21 cellular contexts compared by ENCODE assay signal in the genomic region with DNA sequence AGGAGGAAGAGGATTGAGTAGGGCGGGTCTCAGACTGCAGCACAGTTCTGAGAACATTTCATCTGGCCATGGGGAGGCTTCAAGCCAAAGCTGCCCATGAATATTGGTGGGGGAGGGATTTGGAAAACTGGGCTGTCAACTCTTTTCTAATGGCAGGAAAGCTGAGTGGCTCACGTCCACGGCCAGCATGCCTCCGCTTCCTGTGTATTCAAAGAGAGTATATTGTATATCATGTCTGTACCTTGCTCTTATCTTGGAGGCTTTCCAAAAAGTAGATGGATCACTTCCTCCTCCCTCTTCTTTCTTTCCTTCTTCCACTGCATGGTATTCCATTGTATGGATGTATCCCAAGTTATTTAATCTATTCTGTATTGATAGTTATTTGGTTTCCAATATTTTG. TPM values are rescaled to one million over a fixed set of nuclear protein-coding genes. Genes with fewer than 3 reads are reported as not detected.
DNase-seq lines count a peak whose midpoint lies in the region; ATAC-seq, FAIRE-seq and TF ChIP-seq lines count a peak whose summit lies in the region.
"Had no signal": no experiment of that assay in that cellular context is flagged by ENCODE, and none has a peak within 500 bp of the region (broad histone marks: within the 10 kb centered on the region; RNA-seq: fewer than 3 reads in every experiment).

No MANE protein-coding gene starts in this region.

- DNase-seq in DMS153 treated with DMSO at 0.1 percent for 48 hours (lab: John Stamatoyannopoulos, UW; ENCODE audit: unreplicated experiment) (peak; percentile 2), DMS153 (lab: John Stamatoyannopoulos, UW) (no peak), NCI-H2029 (lab: John Stamatoyannopoulos, UW) (peak; percentile 7), bronchial epithelial cell (ENCODE audit: low read depth) (peak; percentile 1), neural progenitor cell (ENCODE audit: low spot score) (no peak), NCI-H1694 (lab: John Stamatoyannopoulos, UW) (no peak), mesothelial cell of epicardium (ENCODE audit: low spot score in 2 of 2, unreplicated experiment in 2 of 2) (no peak)
- DNase-seq: CD4-positive, alpha-beta memory T cell; DMS53; EL had no signal

- no peak for FAIRE-seq in bronchial epithelial cell (lab: Jason Lieb, UNC)
- FAIRE-seq: A549, GM12878, GM19239, H1 had no signal

- no peaks in the 10 kb centered on the region for H4K20me1 ChIP-seq in neural progenitor cell (ENCODE audit: low read depth)
- H4K20me1 ChIP-seq: BLaER1 had no signal

- H3K4me1 Mint-ChIP-seq in neural progenitor cell (peaks cover 56% of the 10 kb centered on the region), mesothelial cell of epicardium (peaks cover 3% of the 10 kb centered on the region)
- H3K4me1 Mint-ChIP-seq: CD4-positive, alpha-beta memory T cell had no signal

- ATAC-seq in gastroesophageal sphincter = no peak
- ATAC-seq: A549, GM12878 had no signal

- H3K36me3 ChIP-seq in bronchial epithelial cell (ENCODE audit: control insufficient read depth, insufficient read depth, low read length) = no peaks in the 10 kb centered on the region
- no peaks in the 10 kb centered on the region for H3K36me3 ChIP-seq in neural progenitor cell
- no peaks in the 10 kb centered on the region for H3K36me3 ChIP-seq in gastroesophageal sphincter
- H3K36me3 ChIP-seq: BLaER1, HAP-1 had no signal

- TF ChIP-seq EP300 in gastroesophageal sphincter (IDR thresholded peaks at IDR 0.05) = no peak

- H3K27ac ChIP-seq in neural progenitor cell (no peak overlapping the region), gastroesophageal sphincter (no peak overlapping the region)
- H3K27ac ChIP-seq: 22Rv1, A549, BLaER1 had no signal

- H3K27ac Mint-ChIP-seq in neural progenitor cell (peak overlapping the region; percentile 81), mesothelial cell of epicardium (no peak overlapping the region)
- H3K27ac Mint-ChIP-seq: CD14-positive monocyte; CD4-positive, alpha-beta memory T cell had no signal

- H3K9me3 ChIP-seq in neural progenitor cell (ENCODE audit: low read depth) (no peaks in the 10 kb centered on the region), gastroesophageal sphincter (no peaks in the 10 kb centered on the region)
- H3K9me3 ChIP-seq: A549, BLaER1, HAP-1 had no signal

- H3K4me1 ChIP-seq in neural progenitor cell (peaks cover 11% of the 10 kb centered on the region), gastroesophageal sphincter (no peaks in the 10 kb centered on the region)
- H3K4me1 ChIP-seq: A549, HAP-1 had no signal

- H3K4me3 ChIP-seq in bronchial epithelial cell (ENCODE audit: low read depth, low read length) (no peak overlapping the region), neural progenitor cell (no peak overlapping the region), gastroesophageal sphincter (no peak overlapping the region)
- H3K4me3 ChIP-seq: A549, BLaER1, GM12878, HAP-1 had no signal

- H3K9me3 Mint-ChIP-seq in neural progenitor cell (peaks cover 3% of the 10 kb centered on the region), mesothelial cell of epicardium (no peaks in the 10 kb centered on the region)
- H3K9me3 Mint-ChIP-seq: CD4-positive, alpha-beta memory T cell had no signal

- no peaks in the 10 kb centered on the region for H3K27me3 ChIP-seq in bronchial epithelial cell (ENCODE audit: control insufficient read depth, insufficient read depth, low read length)
- H3K27me3 ChIP-seq in neural progenitor cell = no peaks in the 10 kb centered on the region
- no peaks in the 10 kb centered on the region for H3K27me3 ChIP-seq in gastroesophageal sphincter
- H3K27me3 ChIP-seq: BLaER1 had no signal

- TF ChIP-seq CTCF in bronchial epithelial cell (IDR thresholded peaks at IDR 0.05; ENCODE audit: insufficient read depth, low read length, severe bottlenecking) (no peak), neural progenitor cell (IDR thresholded peaks at IDR 0.05) (no peak), mesothelial cell of epicardium (IDR thresholded peaks at IDR 0.05; ENCODE audit: unreplicated experiment) (no peak), gastroesophageal sphincter (IDR thresholded peaks at IDR 0.05) (no peak)

- no peak for TF ChIP-seq POLR2A in gastroesophageal sphincter (IDR thresholded peaks at IDR 0.05)

- H3K4me3 Mint-ChIP-seq in neural progenitor cell (no peak overlapping the region), mesothelial cell of epicardium (no peak overlapping the region)
- H3K4me3 Mint-ChIP-seq: CD14-positive monocyte; CD4-positive, alpha-beta memory T cell had no signal

- 20 to 45% methylated on average over 3 to 4 of the region's 4 CpGs for WGBS in gastroesophageal sphincter (ENCODE audit: low coverage in 1 of 2), 2 donors

- no peaks in the 10 kb centered on the region for H3K36me3 Mint-ChIP-seq in neural progenitor cell
- H3K36me3 Mint-ChIP-seq in mesothelial cell of epicardium = no peaks in the 10 kb centered on the region
- H3K36me3 Mint-ChIP-seq: CD14-positive monocyte; CD4-positive, alpha-beta memory T cell had no signal

- no peak overlapping the region for H3K9ac ChIP-seq in neural progenitor cell
- H3K9ac ChIP-seq: BLaER1 had no signal

- peaks cover 5% of the 10 kb centered on the region for H3K27me3 Mint-ChIP-seq in neural progenitor cell (ENCODE audit: insufficient read depth, low read depth)
- no peaks in the 10 kb centered on the region for H3K27me3 Mint-ChIP-seq in mesothelial cell of epicardium (ENCODE audit: low read depth)

- H3K4me2 ChIP-seq in neural progenitor cell = no peak overlapping the region
- H3K4me2 ChIP-seq: A549, BLaER1 had no signal

- no peaks in the 10 kb centered on the region for H3K79me2 ChIP-seq in neural progenitor cell (ENCODE audit: low read depth)

- no peaks in the 10 kb centered on the region for H3F3A ChIP-seq in neural progenitor cell (ENCODE audit: low read depth)

- no peak overlapping the region for H2AFZ ChIP-seq in neural progenitor cell (replicated peaks)

RNA-seq across cellular contexts. Expression of a gene that starts 24.4 kb away (rescaled TPM):
- not detected in 2 replicates for total RNA-seq in bronchial epithelial cell
- not detected in 2 replicates for total RNA-seq in neural progenitor cell (ENCODE audit: low replicate concordance)
- total RNA-seq in mesothelial cell of epicardium = not detected in 3 replicates
- not detected for total RNA-seq in gastroesophageal sphincter
- total RNA-seq: CD4-positive, alpha-beta memory T cell; G401; H1; HT-29 had no signal

Comparison
In these comparisons a context has a peak if more than half of its experiments do, and no peak if none do; other contexts are left out.
1. DNase-seq: peak in DMS153 treated with DMSO at 0.1 percent for 48 hours (single experiment), NCI-H2029 (single experiment) and bronchial epithelial cell (single experiment); none in DMS153 (single experiment), neural progenitor cell (single experiment), NCI-H1694 (single experiment) and mesothelial cell of epicardium (0 of 2).